Comparison of ENCODE assay signal across 20 cellular contexts in genomic region chr11:61731956-61732675, GRCh38. TPM values are rescaled to one million over a fixed set of nuclear protein-coding genes. Genes with fewer than 3 reads are reported as not detected.
DNase-seq lines count a peak whose midpoint lies in the region; ATAC-seq and TF ChIP-seq lines count a peak whose summit lies in the region.
"Had no signal": no experiment of that assay in that cellular context is flagged by ENCODE, and none has a peak within 500 bp of the region (broad histone marks: within the 10 kb centered on the region; RNA-seq: fewer than 3 reads in every experiment).

No MANE protein-coding gene starts in this region.

- H3K9me3 Mint-ChIP-seq in WTC11, result no peaks in the 10 kb centered on the region
- H3K9me3 Mint-ChIP-seq: activated naive CD4-positive, alpha-beta T cell treated with anti-CD3 and anti-CD28 coated beads, Interleukin-2, amount 50 U/mL, for 72 hours; activated T-helper 17 cell treated with anti-CD3 and anti-CD28 coated beads, Interleukin-2, amount 50 U/mL, for 72 hours; neural crest cell; stimulated activated naive CD8-positive, alpha-beta T cell treated with anti-CD3 and anti-CD28 coated beads, Interleukin-15, amount 100 ng/mL, for 72 hours had no signal

- no peak overlapping the region for H3K27ac Mint-ChIP-seq in WTC11
- H3K27ac Mint-ChIP-seq: activated naive CD4-positive, alpha-beta T cell treated with anti-CD3 and anti-CD28 coated beads, Interleukin-2, amount 50 U/mL, for 72 hours; activated T-helper 17 cell treated with anti-CD3 and anti-CD28 coated beads, Interleukin-2, amount 50 U/mL, for 72 hours; stimulated activated naive CD8-positive, alpha-beta T cell treated with anti-CD3 and anti-CD28 coated beads, Interleukin-15, amount 100 ng/mL, for 72 hours had no signal

- intact Hi-C loops in sciatic nerve (cut with DNase I), result loop anchor here (5.0 kb wide), 1 partner anchor 50 kb away; the partner anchor contains the start of gene DAGLA

- no peaks in the 10 kb centered on the region for H3K9me2 ChIP-seq in hepatocyte (replicated peaks; ENCODE audit: insufficient read depth)

- H3K79me2 ChIP-seq in hepatocyte, result no peaks in the 10 kb centered on the region

- CTCF ChIA-PET in WTC11 (lab: Charles Lee), result interaction anchor here (0.7 to 4.6 kb wide), 10 partner anchors 12 to 255 kb away, joined by 3 to 67 read pairs (median 4); no protein-coding TSS in a partner anchor

- no peaks in the 10 kb centered on the region for H3K9me3 ChIP-seq in hepatocyte (ENCODE audit: low read depth)
- H3K9me3 ChIP-seq: left lung, prostate gland had no signal

- DNase-seq in AG10803 (ENCODE audit: low read depth) (peak; percentile 27), WTC11 (ENCODE audit: low spot score) (no peak), islet precursor cell (peak; percentile 74), sciatic nerve (ENCODE audit: low spot score) (no peak), hepatocyte (ENCODE audit: low spot score) (no peak), NOMO-1 (lab: John Stamatoyannopoulos, UW; ENCODE audit: unreplicated experiment in 2 of 2) (no peak)
- DNase-seq in activated CD8-positive, alpha-beta memory T cell treated with anti-CD3 and anti-CD28 coated beads, Interleukin-2, amount 50 U/mL, for 4 hours, result no peak
- DNase-seq: left lung; NCI-H1417; NCI-H510A treated with DMSO at 0.1 percent for 48 hours; stimulated activated CD4-positive, alpha-beta T cell treated with anti-CD3 and anti-CD28 coated beads, Interleukin-12 subunit alpha, Interleukin-12 subunit beta, amount 100 ng/mL, for 4 hours; stimulated activated naive CD8-positive, alpha-beta T cell treated with anti-CD3 and anti-CD28 coated beads, Interleukin-15, amount 100 ng/mL, for 72 hours had no signal

- no peak overlapping the region for H3K4me2 ChIP-seq in hepatocyte

- peaks cover 2% of the 10 kb centered on the region; the same call in 1 of the 2 replicates for H3K4me1 Mint-ChIP-seq in WTC11

- WGBS in hepatocyte (ENCODE audit: low lambda C conversion rate, missing lambda C conversion rate), result 87% methylated on average over 8 of the region's 8 CpGs

- POLR2A ChIA-PET in WTC11 (lab: Charles Lee), result no interaction called here

- H3K36me3 ChIP-seq in hepatocyte (replicated peaks; ENCODE audit: insufficient read depth, low read depth), result no peaks in the 10 kb centered on the region

- H3K27ac ChIP-seq in hepatocyte, result no peak overlapping the region
- H3K27ac ChIP-seq: left lung, SK-N-MC, VCaP had no signal

- no peaks in the 10 kb centered on the region for H3K4me1 ChIP-seq in hepatocyte (ENCODE audit: insufficient read depth)
- H3K4me1 ChIP-seq: prostate gland had no signal

- no peaks in the 10 kb centered on the region for H3K36me3 Mint-ChIP-seq in WTC11
- H3K36me3 Mint-ChIP-seq: activated naive CD4-positive, alpha-beta T cell treated with anti-CD3 and anti-CD28 coated beads, Interleukin-2, amount 50 U/mL, for 72 hours had no signal

- no peak overlapping the region for H3K4me3 Mint-ChIP-seq in WTC11
- H3K4me3 Mint-ChIP-seq: activated T-helper 17 cell treated with anti-CD3 and anti-CD28 coated beads, Interleukin-2, amount 50 U/mL, for 72 hours; neural crest cell; stimulated activated naive CD8-positive, alpha-beta T cell treated with anti-CD3 and anti-CD28 coated beads, Interleukin-15, amount 100 ng/mL, for 72 hours had no signal

- no peaks in the 10 kb centered on the region for H3K27me3 Mint-ChIP-seq in WTC11 (ENCODE audit: low read depth)
- H3K27me3 Mint-ChIP-seq: activated T-helper 17 cell treated with anti-CD3 and anti-CD28 coated beads, Interleukin-2, amount 50 U/mL, for 72 hours; stimulated activated naive CD8-positive, alpha-beta T cell treated with anti-CD3 and anti-CD28 coated beads, Interleukin-15, amount 100 ng/mL, for 72 hours had no signal

- H3K4me3 ChIP-seq in AG10803 (ENCODE audit: low read length) (no peak overlapping the region), hepatocyte (no peak overlapping the region)
- H3K4me3 ChIP-seq: left lung, prostate gland, SK-N-MC had no signal

- H3K27me3 ChIP-seq in hepatocyte, result no peaks in the 10 kb centered on the region
- H3K27me3 ChIP-seq: left lung had no signal

- no peak for TF ChIP-seq CTCF in AG10803 (conservative IDR thresholded peaks at IDR 0.05; ENCODE audit: low read length)
- TF ChIP-seq CTCF in WTC11 (IDR thresholded peaks at IDR 0.05), result no peak
- TF ChIP-seq CTCF in hepatocyte (IDR thresholded peaks at IDR 0.05; ENCODE audit: poor library complexity), result no peak

- H4K20me1 ChIP-seq in hepatocyte (ENCODE audit: insufficient read depth, poor library complexity, severe bottlenecking), result no peaks in the 10 kb centered on the region

- H2AFZ ChIP-seq in hepatocyte, result no peak overlapping the region

- ATAC-seq in WTC11 (peak; percentile 58), sciatic nerve (peak; percentile 32), HG02588 (IDR thresholded peaks at IDR 0.05; ENCODE audit: unreplicated experiment) (no peak)
- ATAC-seq: activated naive CD4-positive, alpha-beta T cell treated with anti-CD3 and anti-CD28 coated beads, Interleukin-2, amount 50 U/mL, for 72 hours; activated T-helper 17 cell treated with anti-CD3 and anti-CD28 coated beads, Interleukin-2, amount 50 U/mL, for 72 hours; HCT116; left lung; stimulated activated naive CD8-positive, alpha-beta T cell treated with anti-CD3 and anti-CD28 coated beads, Interleukin-15, amount 100 ng/mL, for 72 hours had no signal

TF ChIP-seq in WTC11, 78 proteins besides CTCF, POLR2A, EP300 and RAD21 (continues in another document):
- TF ChIP-seq RORB (CRISPR knock-in tag; IDR thresholded peaks at IDR 0.05) (no peak), SMAD3 (CRISPR knock-in tag; IDR thresholded peaks at IDR 0.05; ENCODE audit: borderline replicate concordance) (no peak), HMGA2 (CRISPR knock-in tag; IDR thresholded peaks at IDR 0.05) (no peak), AR (CRISPR knock-in tag; IDR thresholded peaks at IDR 0.05) (no peak), ZNF121 (CRISPR knock-in tag; IDR thresholded peaks at IDR 0.05) (no peak), ELF4 (CRISPR knock-in tag; IDR thresholded peaks at IDR 0.05; ENCODE audit: low read depth) (no peak), MXD4 (CRISPR knock-in tag; IDR thresholded peaks at IDR 0.05; ENCODE audit: borderline replicate concordance) (no peak), USF2 (CRISPR knock-in tag; IDR thresholded peaks at IDR 0.05) (no peak), KAT7 (CRISPR knock-in tag; IDR thresholded peaks at IDR 0.05; ENCODE audit: borderline replicate concordance) (no peak), ZNF281 (CRISPR knock-in tag; IDR thresholded peaks at IDR 0.05) (no peak), MAX (CRISPR knock-in tag; IDR thresholded peaks at IDR 0.05) (no peak)

RNA-seq across cellular contexts. Expression of gene MYRF, which starts 20.3 kb away (rescaled TPM):
- total RNA-seq in WTC11 (2021), result 4.9 to 5.9 TPM (median 5.2 TPM) in 3 replicates
- 10.4 TPM for total RNA-seq in sciatic nerve
- total RNA-seq in hepatocyte, result 42.2 and 57.3 TPM in 2 replicates
- polyA plus RNA-seq in hepatocyte, result 96.7 and 115 TPM in 2 replicates

RNA-seq across cellular contexts. Expression of gene DAGLA, which starts 51.9 kb away (rescaled TPM):
- total RNA-seq in WTC11 (2021) (3.1 to 3.4 TPM (median 3.4 TPM) in 3 replicates), sciatic nerve (4.8 TPM), hepatocyte (5.5 and 8.9 TPM in 2 replicates)
- 7.4 and 8.3 TPM in 2 replicates for polyA plus RNA-seq in hepatocyte

Comparison
In these comparisons a context has a peak if more than half of its experiments do, and no peak if none do; other contexts are left out.
1. DNase-seq: peak in AG10803 (single experiment) and islet precursor cell (single experiment); none in WTC11 (single experiment), sciatic nerve (single experiment), hepatocyte (single experiment), activated CD8-positive, alpha-beta memory T cell treated with anti-CD3 and anti-CD28 coated beads, Interleukin-2, amount 50 U/mL, for 4 hours (single experiment) and NOMO-1 (0 of 2).